23 cellular contexts compared by ENCODE assay signal in the genomic region with DNA sequence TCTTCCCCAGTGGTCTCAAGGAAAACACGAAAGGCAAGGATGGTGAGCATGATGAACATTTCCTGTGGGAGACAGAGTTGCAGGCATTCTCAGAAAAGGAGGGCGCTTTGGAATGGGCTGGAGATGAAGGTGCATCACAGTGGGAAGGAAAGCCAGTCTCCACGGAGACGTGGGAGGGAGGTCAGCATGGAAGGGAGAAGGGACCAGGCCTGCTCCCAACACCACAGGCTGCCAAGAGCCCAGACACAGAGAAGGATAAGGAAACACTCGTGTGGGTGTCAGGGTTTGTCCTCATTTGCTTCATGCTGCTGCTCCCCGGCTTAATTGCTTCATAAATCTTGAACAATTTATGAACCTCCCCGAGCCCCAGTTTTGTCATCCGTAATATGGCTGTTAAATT.
DNase-seq lines count a peak whose midpoint lies in the region; ATAC-seq and TF ChIP-seq lines count a peak whose summit lies in the region.
"Had no signal": no experiment of that assay in that cellular context is flagged by ENCODE, and none has a peak within 500 bp of the region (broad histone marks: within the 10 kb centered on the region; RNA-seq: fewer than 3 reads in every experiment).

No MANE protein-coding gene starts in this region.

- H3K9me3 ChIP-seq in HEK293 (ENCODE audit: control insufficient read depth, insufficient read depth, low read depth, low read length) (no peaks in the 10 kb centered on the region), smooth muscle cell (replicated peaks; ENCODE audit: low read depth) (no peaks in the 10 kb centered on the region)

- TF ChIP-seq CTCF in HEK293 (tag by site-specific recombination; IDR thresholded peaks at IDR 0.05) (no peak), nephron (IDR thresholded peaks at IDR 0.05; ENCODE audit: unreplicated experiment in 3 of 3) (no peak), smooth muscle cell (IDR thresholded peaks at IDR 0.05; ENCODE audit: borderline replicate concordance, insufficient read depth, poor library complexity, severe bottlenecking) (no peak)

- H3K4me3 Mint-ChIP-seq in nephron: peak overlapping the region in 1 of 3 experiments; percentile 7
- no peak overlapping the region for H3K4me3 Mint-ChIP-seq in activated naive CD8-positive, alpha-beta T cell treated with anti-CD3 and anti-CD28 coated beads for 36 hours
- H3K4me3 Mint-ChIP-seq: CD4-positive, alpha-beta memory T cell; IgD-negative memory B cell had no signal

- no peaks in the 10 kb centered on the region for H3K79me2 ChIP-seq in smooth muscle cell (ENCODE audit: low read depth)

- H3K27me3 ChIP-seq in smooth muscle cell (ENCODE audit: low read depth): no peaks in the 10 kb centered on the region

- H3F3A ChIP-seq in smooth muscle cell (ENCODE audit: low read depth): no peaks in the 10 kb centered on the region

- no peaks in the 10 kb centered on the region for H4K20me1 ChIP-seq in smooth muscle cell (ENCODE audit: low read depth)

- POLR2A ChIA-PET in HEK293 (lab: Yijun Ruan, JAX): no interaction called here

- peak; percentile 31 to 56 for ATAC-seq in left cardiac atrium
- ATAC-seq: GM12878 had no signal

- DNase-seq in left cardiac atrium: no peak
- DNase-seq in smooth muscle cell (lab: John Stamatoyannopoulos, UW; ENCODE audit: unreplicated experiment): no peak
- no peak for DNase-seq in foreskin melanocyte
- DNase-seq in NCI-H1048 (lab: John Stamatoyannopoulos, UW): no peak
- DNase-seq in activated naive CD8-positive, alpha-beta T cell treated with anti-CD3 and anti-CD28 coated beads for 36 hours: no peak
- DNase-seq: C1 segment of cervical spinal cord; CD4-positive, alpha-beta memory T cell; COR-L47; DMS53; MM.1S; NCI-H1092; NCI-H1417 treated with DMSO at 0.1 percent for 48 hours; NCI-H1694 treated with DMSO at 0.1 percent for 48 hours; NCI-H2081; NCI-H2227 treated with DMSO at 0.1 percent for 48 hours; NCI-H526 treated with DMSO at 0.1 percent for 48 hours; PC-9; SHP77 had no signal

- H3K4me2 ChIP-seq in smooth muscle cell: peak overlapping the region; percentile 11
- H3K4me2 ChIP-seq: KMS-11, PC-9 had no signal

- H3K4me1 ChIP-seq in HEK293 (ENCODE audit: control insufficient read depth, insufficient read depth, low read length) (no peaks in the 10 kb centered on the region), smooth muscle cell (ENCODE audit: low read depth) (no peaks in the 10 kb centered on the region)

- WGBS in smooth muscle cell (ENCODE audit: low lambda C conversion rate): 61% methylated on average over 8 of the region's 8 CpGs

- peak overlapping the region; percentile 39 to 71 (median 69) for H3K27ac Mint-ChIP-seq in nephron
- no peak overlapping the region for H3K27ac Mint-ChIP-seq in activated naive CD8-positive, alpha-beta T cell treated with anti-CD3 and anti-CD28 coated beads for 36 hours
- H3K27ac Mint-ChIP-seq: CD4-positive, alpha-beta memory T cell; IgD-negative memory B cell had no signal

- H3K27me3 Mint-ChIP-seq in nephron (ENCODE audit: low read depth): peaks cover 10% of the 10 kb centered on the region
- no peaks in the 10 kb centered on the region for H3K27me3 Mint-ChIP-seq in activated naive CD8-positive, alpha-beta T cell treated with anti-CD3 and anti-CD28 coated beads for 36 hours

- H3K27ac ChIP-seq in HEK293 (ENCODE audit: extremely low read depth, low read depth, low read length): no peak overlapping the region
- H3K27ac ChIP-seq in smooth muscle cell (ENCODE audit: low read depth): no peak overlapping the region
- H3K27ac ChIP-seq: KMS-11, PC-9 had no signal

- CTCF ChIA-PET in HEK293 (lab: Yijun Ruan, JAX): no interaction called here

- H3K36me3 ChIP-seq in HEK293 (ENCODE audit: control insufficient read depth in 2 of 2, insufficient read depth in 1 of 2, low read length in 2 of 2): no peaks in the 10 kb centered on the region
- no peaks in the 10 kb centered on the region for H3K36me3 ChIP-seq in smooth muscle cell (ENCODE audit: low read depth)

- intact Hi-C loops in left cardiac atrium (cut with DNase I): no loop called here

- peaks cover 78% of the 10 kb centered on the region for H3K4me1 Mint-ChIP-seq in nephron
- H3K4me1 Mint-ChIP-seq in activated naive CD8-positive, alpha-beta T cell treated with anti-CD3 and anti-CD28 coated beads for 36 hours: no peaks in the 10 kb centered on the region
- H3K4me1 Mint-ChIP-seq: CD4-positive, alpha-beta memory T cell had no signal

- no peak overlapping the region for H3K4me3 ChIP-seq in HEK293 (ENCODE audit: low read depth, low read length)
- no peak overlapping the region for H3K4me3 ChIP-seq in smooth muscle cell
- H3K4me3 ChIP-seq: GM12878, PC-9 had no signal

- H3K36me3 Mint-ChIP-seq in nephron (ENCODE audit: low read depth): no peaks in the 10 kb centered on the region
- no peaks in the 10 kb centered on the region for H3K36me3 Mint-ChIP-seq in activated naive CD8-positive, alpha-beta T cell treated with anti-CD3 and anti-CD28 coated beads for 36 hours
- H3K36me3 Mint-ChIP-seq: CD4-positive, alpha-beta memory T cell; IgD-negative memory B cell had no signal

- H2AFZ ChIP-seq in smooth muscle cell (ENCODE audit: low read depth): no peak overlapping the region
- H2AFZ ChIP-seq: PC-9 had no signal

- no peak overlapping the region for H3K9ac ChIP-seq in smooth muscle cell (ENCODE audit: low read depth)
- H3K9ac ChIP-seq: KMS-11 had no signal

- no peaks in the 10 kb centered on the region for H3K9me3 Mint-ChIP-seq in nephron
- no peaks in the 10 kb centered on the region for H3K9me3 Mint-ChIP-seq in activated naive CD8-positive, alpha-beta T cell treated with anti-CD3 and anti-CD28 coated beads for 36 hours
- H3K9me3 Mint-ChIP-seq: CD4-positive, alpha-beta memory T cell; IgD-negative memory B cell had no signal

TF ChIP-seq in HEK293, 187 proteins besides CTCF, POLR2A, EP300 and RAD21:
- TF ChIP-seq ZNF48 (tag by site-specific recombination; IDR thresholded peaks at IDR 0.05): no peak
- no peak for TF ChIP-seq ZNF10 (tag by site-specific recombination; IDR thresholded peaks at IDR 0.05)
- peak; percentile 37; the same call in 1 of the 2 replicates for TF ChIP-seq ZIC2 (tag by site-specific recombination; IDR thresholded peaks at IDR 0.05)
- no peak for TF ChIP-seq ZNF311 (tag by site-specific recombination; IDR thresholded peaks at IDR 0.05; ENCODE audit: borderline replicate concordance)
- no peak for TF ChIP-seq MYNN (tag by site-specific recombination; IDR thresholded peaks at IDR 0.05; ENCODE audit: borderline replicate concordance)
- TF ChIP-seq ZFP41 (tag by site-specific recombination; IDR thresholded peaks at IDR 0.05; ENCODE audit: borderline replicate concordance): no peak
- 0 out of 2 replicates have a peak, but pooled peaks have one; percentile 17 for TF ChIP-seq EGR2 (tag by site-specific recombination; IDR thresholded peaks at IDR 0.05; ENCODE audit: low read depth)
- TF ChIP-seq ZFHX2 (tag by site-specific recombination; conservative IDR thresholded peaks at IDR 0.05): peak; percentile 55; the same call in 1 of the 2 replicates
- no peak for TF ChIP-seq ZNF701 (tag by site-specific recombination; IDR thresholded peaks at IDR 0.05)
- TF ChIP-seq, protein P1, sequence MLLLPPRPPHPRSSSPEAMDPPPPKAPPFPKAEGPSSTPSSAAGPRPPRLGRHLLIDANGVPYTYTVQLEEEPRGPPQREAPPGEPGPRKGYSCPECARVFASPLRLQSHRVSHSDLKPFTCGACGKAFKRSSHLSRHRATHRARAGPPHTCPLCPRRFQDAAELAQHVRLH (tag by site-specific recombination; IDR thresholded peaks at IDR 0.05): no peak
- TF ChIP-seq ZNF433 (tag by site-specific recombination; IDR thresholded peaks at IDR 0.05; ENCODE audit: low read depth): no peak
- no peak for TF ChIP-seq ZNF169 (tag by site-specific recombination; IDR thresholded peaks at IDR 0.05)
- TF ChIP-seq ZNF221 (tag by site-specific recombination; IDR thresholded peaks at IDR 0.05; ENCODE audit: borderline replicate concordance): no peak
- TF ChIP-seq, protein P2, sequence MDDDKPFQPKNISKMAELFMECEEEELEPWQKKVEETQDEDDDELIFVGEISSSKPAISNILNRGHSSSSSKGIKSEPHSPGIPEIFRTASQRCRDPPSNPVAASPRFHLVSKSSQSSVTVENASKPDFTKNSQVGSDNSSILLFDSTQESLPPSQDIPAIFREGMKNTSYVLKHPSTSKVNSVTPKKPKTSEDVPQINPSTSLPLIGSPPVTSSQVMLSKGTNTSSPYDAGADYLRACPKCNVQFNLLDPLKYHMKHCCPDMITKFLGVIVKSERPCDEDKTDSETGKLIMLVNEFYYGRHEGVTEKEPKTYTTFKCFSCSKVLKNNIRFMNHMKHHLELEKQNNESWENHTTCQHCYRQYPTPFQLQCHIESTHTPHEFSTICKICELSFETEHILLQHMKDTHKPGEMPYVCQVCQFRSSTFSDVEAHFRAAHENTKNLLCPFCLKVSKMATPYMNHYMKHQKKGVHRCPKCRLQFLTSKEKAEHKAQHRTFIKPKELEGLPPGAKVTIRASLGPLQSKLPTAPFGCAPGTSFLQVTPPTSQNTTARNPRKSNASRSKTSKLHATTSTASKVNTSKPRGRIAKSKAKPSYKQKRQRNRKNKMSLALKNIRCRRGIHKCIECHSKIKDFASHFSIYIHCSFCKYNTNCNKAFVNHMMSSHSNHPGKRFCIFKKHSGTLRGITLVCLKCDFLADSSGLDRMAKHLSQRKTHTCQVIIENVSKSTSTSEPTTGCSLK (tag by site-specific recombination; IDR thresholded peaks at IDR 0.05): no peak
- TF ChIP-seq ZNF341 (tag by site-specific recombination; IDR thresholded peaks at IDR 0.05; ENCODE audit: low read depth): peak; percentile 36; the same call in 1 of the 2 replicates
- TF ChIP-seq, protein P3, sequence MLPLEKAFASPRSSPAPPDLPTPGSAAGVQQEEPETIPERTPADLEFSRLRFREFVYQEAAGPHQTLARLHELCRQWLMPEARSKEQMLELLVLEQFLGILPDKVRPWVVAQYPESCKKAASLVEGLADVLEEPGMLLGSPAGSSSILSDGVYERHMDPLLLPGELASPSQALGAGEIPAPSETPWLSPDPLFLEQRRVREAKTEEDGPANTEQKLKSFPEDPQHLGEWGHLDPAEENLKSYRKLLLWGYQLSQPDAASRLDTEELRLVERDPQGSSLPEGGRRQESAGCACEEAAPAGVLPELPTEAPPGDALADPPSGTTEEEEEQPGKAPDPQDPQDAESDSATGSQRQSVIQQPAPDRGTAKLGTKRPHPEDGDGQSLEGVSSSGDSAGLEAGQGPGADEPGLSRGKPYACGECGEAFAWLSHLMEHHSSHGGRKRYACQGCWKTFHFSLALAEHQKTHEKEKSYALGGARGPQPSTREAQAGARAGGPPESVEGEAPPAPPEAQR (tag by site-specific recombination; IDR thresholded peaks at IDR 0.05): no peak
- no peak for TF ChIP-seq ZNF266 (tag by site-specific recombination; IDR thresholded peaks at IDR 0.05; ENCODE audit: low read depth)
TF ChIP-seq in HEK293: peak in this region for 4.
